Comparison of ENCODE assay signal across 1 cellular context in genomic region chr3:46908294-46908985, GRCh38.
A peak's percentile ranks its signal among the peaks of the same experiment; 100 is the strongest.
TF ChIP-seq lines count a peak whose summit lies in the region.

No MANE protein-coding gene starts in this region.

TF ChIP-seq in K562, 482 proteins besides CTCF, POLR2A, EP300 and RAD21 (continued from another document):
- peak; percentile 39; the same call in 1 of the 2 replicates for TF ChIP-seq USF1 (CRISPR knock-in tag; IDR thresholded peaks at IDR 0.05)
- peak; percentile 6; the same call in 1 of the 2 replicates for TF ChIP-seq POLR2G (IDR thresholded peaks at IDR 0.05; ENCODE audit: low read depth, low read length)
- TF ChIP-seq MAX (CRISPR knock-in tag; IDR thresholded peaks at IDR 0.05) = 0 out of 2 replicates have a peak, but pooled peaks have one; percentile 39
- TF ChIP-seq SMC3 (conservative IDR thresholded peaks at IDR 0.05; ENCODE audit: insufficient read depth, low read depth, low read length) = 0 out of 2 replicates have a peak, but pooled peaks have one; percentile 19
- no peak for TF ChIP-seq EP400 (IDR thresholded peaks at IDR 0.05)
